Comparison of ENCODE assay signal across 17 cellular contexts in genomic region chr10:75926763-75927162, GRCh38.
DNase-seq lines count a peak whose midpoint lies in the region; ATAC-seq, FAIRE-seq and TF ChIP-seq lines count a peak whose summit lies in the region.
"Had no signal": no experiment of that assay in that cellular context is flagged by ENCODE, and none has a peak within 500 bp of the region (broad histone marks: within the 10 kb centered on the region; RNA-seq: fewer than 3 reads in every experiment).

No MANE protein-coding gene starts in this region.

- H3K9me3 ChIP-seq in DOHH2 (ENCODE audit: control insufficient read depth, insufficient read depth, low read length): no peaks in the 10 kb centered on the region
- H3K9me3 ChIP-seq in endodermal cell (ENCODE audit: control insufficient read depth, low read length): no peaks in the 10 kb centered on the region

- H3K9me2 ChIP-seq in DOHH2 (replicated peaks; ENCODE audit: control insufficient read depth, low read length): no peaks in the 10 kb centered on the region

- no peaks in the 10 kb centered on the region for H3F3A ChIP-seq in DOHH2 (ENCODE audit: control insufficient read depth, insufficient read depth)

- H3K36me3 Mint-ChIP-seq in endodermal cell (ENCODE audit: low read depth): no peaks in the 10 kb centered on the region
- no peaks in the 10 kb centered on the region for H3K36me3 Mint-ChIP-seq in stimulated activated memory B cell treated with anti-CD40 and anti-IgM and Interleukin-4, amounts not matched to agents 10 μg/mL and 1 μg/mL and 100 μg/mL, for 72 hours
- H3K36me3 Mint-ChIP-seq: naive B cell had no signal

- H3K4me1 ChIP-seq in DOHH2 (ENCODE audit: control insufficient read depth, low read length): no peaks in the 10 kb centered on the region
- H3K4me1 ChIP-seq in endodermal cell (ENCODE audit: control insufficient read depth, insufficient read depth, low read length): no peaks in the 10 kb centered on the region

- H3K79me2 ChIP-seq in DOHH2 (ENCODE audit: control insufficient read depth, low read length): no peaks in the 10 kb centered on the region

- H3K36me3 ChIP-seq in DOHH2 (ENCODE audit: control insufficient read depth, low read length) (no peaks in the 10 kb centered on the region), endodermal cell (ENCODE audit: control insufficient read depth, insufficient read depth, low read length) (no peaks in the 10 kb centered on the region)

- H3K27me3 Mint-ChIP-seq in endodermal cell (ENCODE audit: insufficient read depth): no peaks in the 10 kb centered on the region
- H3K27me3 Mint-ChIP-seq in stimulated activated memory B cell treated with anti-CD40 and anti-IgM and Interleukin-4, amounts not matched to agents 10 μg/mL and 1 μg/mL and 100 μg/mL, for 72 hours: no peaks in the 10 kb centered on the region

- no peak overlapping the region for H3K4me2 ChIP-seq in DOHH2 (ENCODE audit: low read length)

- WGBS in endodermal cell (ENCODE audit: insufficient coverage in 1 of 2, insufficient read length in 1 of 2), 2 experiments: 64 to 72% methylated on average over 3 to 4 of the region's 4 CpGs

- no peak overlapping the region for H3K27ac ChIP-seq in DOHH2 (ENCODE audit: low read depth, low read length)
- H3K27ac ChIP-seq in endodermal cell (ENCODE audit: low read depth, low read length): no peak overlapping the region
- H3K27ac ChIP-seq: C4-2B, HL-60 had no signal

- DNase-seq in MV-4-11 (lab: John Stamatoyannopoulos, UW) (peak; percentile 43), endodermal cell (peak; percentile 57), myocyte (ENCODE audit: low read depth) (peak; percentile 49), DMS53 (lab: John Stamatoyannopoulos, UW) (no peak), RCC 7860 (ENCODE audit: low spot score) (no peak)
- DNase-seq: activated CD4-positive, alpha-beta T cell treated with anti-CD3 and anti-CD28 coated beads for 36 hours; naive B cell; NCI-H1048; T-helper 17 cell had no signal

- H3K4me3 Mint-ChIP-seq in endodermal cell: no peak overlapping the region
- no peak overlapping the region for H3K4me3 Mint-ChIP-seq in stimulated activated memory B cell treated with anti-CD40 and anti-IgM and Interleukin-4, amounts not matched to agents 10 μg/mL and 1 μg/mL and 100 μg/mL, for 72 hours
- H3K4me3 Mint-ChIP-seq: activated CD4-positive, alpha-beta T cell treated with anti-CD3 and anti-CD28 coated beads for 36 hours; naive B cell; T-helper 17 cell had no signal

- H3K9me3 Mint-ChIP-seq in endodermal cell: no peaks in the 10 kb centered on the region
- H3K9me3 Mint-ChIP-seq in stimulated activated memory B cell treated with anti-CD40 and anti-IgM and Interleukin-4, amounts not matched to agents 10 μg/mL and 1 μg/mL and 100 μg/mL, for 72 hours: peaks cover 4% of the 10 kb centered on the region

- TF ChIP-seq CTCF in DOHH2 (IDR thresholded peaks at IDR 0.05; ENCODE audit: low read depth, low read length, poor library complexity, severe bottlenecking) (peak; percentile 27), endodermal cell (conservative IDR thresholded peaks at IDR 0.05) (no peak)

- H3K4me1 Mint-ChIP-seq in endodermal cell: peaks cover 10% of the 10 kb centered on the region
- H3K4me1 Mint-ChIP-seq in stimulated activated memory B cell treated with anti-CD40 and anti-IgM and Interleukin-4, amounts not matched to agents 10 μg/mL and 1 μg/mL and 100 μg/mL, for 72 hours: no peaks in the 10 kb centered on the region
- H3K4me1 Mint-ChIP-seq: activated CD4-positive, alpha-beta T cell treated with anti-CD3 and anti-CD28 coated beads for 36 hours; naive B cell; T-helper 17 cell had no signal

- H3K9ac ChIP-seq in endodermal cell (ENCODE audit: extremely low read depth, low read length, poor library complexity, severe bottlenecking): no peak overlapping the region

- H3K27me3 ChIP-seq in DOHH2 (ENCODE audit: control insufficient read depth, low read length) (no peaks in the 10 kb centered on the region), endodermal cell (ENCODE audit: control insufficient read depth, insufficient read depth, low read length, poor library complexity, severe bottlenecking) (no peaks in the 10 kb centered on the region)

- no peaks in the 10 kb centered on the region for H4K20me1 ChIP-seq in DOHH2 (ENCODE audit: control insufficient read depth, insufficient read depth, low read depth, low read length)

- H3K27ac Mint-ChIP-seq in endodermal cell: no peak overlapping the region
- no peak overlapping the region for H3K27ac Mint-ChIP-seq in stimulated activated memory B cell treated with anti-CD40 and anti-IgM and Interleukin-4, amounts not matched to agents 10 μg/mL and 1 μg/mL and 100 μg/mL, for 72 hours
- H3K27ac Mint-ChIP-seq: activated CD4-positive, alpha-beta T cell treated with anti-CD3 and anti-CD28 coated beads for 36 hours; naive B cell; T-helper 17 cell had no signal

- H3K4me3 ChIP-seq in DOHH2 (ENCODE audit: low read length) (no peak overlapping the region), endodermal cell (ENCODE audit: low read length) (no peak overlapping the region)

- no peak for FAIRE-seq in RCC 7860 (lab: Jason Lieb, UNC)
- FAIRE-seq: astrocyte had no signal

- no peak for ATAC-seq in stimulated activated memory B cell treated with anti-CD40 and anti-IgM and Interleukin-4, amounts not matched to agents 10 μg/mL and 1 μg/mL and 100 μg/mL, for 72 hours
- ATAC-seq in GM19467 (IDR thresholded peaks at IDR 0.05; ENCODE audit: unreplicated experiment): no peak
- ATAC-seq: activated CD4-positive, alpha-beta T cell treated with anti-CD3 and anti-CD28 coated beads for 36 hours; Panc1; right cardiac atrium; T-helper 17 cell had no signal

Comparison
In these comparisons a context has a peak if more than half of its experiments do, and no peak if none do; other contexts are left out.
1. DNase-seq: peak in MV-4-11 (single experiment), endodermal cell (single experiment) and myocyte (single experiment); none in DMS53 (single experiment) and RCC 7860 (single experiment).